11 cellular contexts compared by ENCODE assay signal in the genomic region with DNA sequence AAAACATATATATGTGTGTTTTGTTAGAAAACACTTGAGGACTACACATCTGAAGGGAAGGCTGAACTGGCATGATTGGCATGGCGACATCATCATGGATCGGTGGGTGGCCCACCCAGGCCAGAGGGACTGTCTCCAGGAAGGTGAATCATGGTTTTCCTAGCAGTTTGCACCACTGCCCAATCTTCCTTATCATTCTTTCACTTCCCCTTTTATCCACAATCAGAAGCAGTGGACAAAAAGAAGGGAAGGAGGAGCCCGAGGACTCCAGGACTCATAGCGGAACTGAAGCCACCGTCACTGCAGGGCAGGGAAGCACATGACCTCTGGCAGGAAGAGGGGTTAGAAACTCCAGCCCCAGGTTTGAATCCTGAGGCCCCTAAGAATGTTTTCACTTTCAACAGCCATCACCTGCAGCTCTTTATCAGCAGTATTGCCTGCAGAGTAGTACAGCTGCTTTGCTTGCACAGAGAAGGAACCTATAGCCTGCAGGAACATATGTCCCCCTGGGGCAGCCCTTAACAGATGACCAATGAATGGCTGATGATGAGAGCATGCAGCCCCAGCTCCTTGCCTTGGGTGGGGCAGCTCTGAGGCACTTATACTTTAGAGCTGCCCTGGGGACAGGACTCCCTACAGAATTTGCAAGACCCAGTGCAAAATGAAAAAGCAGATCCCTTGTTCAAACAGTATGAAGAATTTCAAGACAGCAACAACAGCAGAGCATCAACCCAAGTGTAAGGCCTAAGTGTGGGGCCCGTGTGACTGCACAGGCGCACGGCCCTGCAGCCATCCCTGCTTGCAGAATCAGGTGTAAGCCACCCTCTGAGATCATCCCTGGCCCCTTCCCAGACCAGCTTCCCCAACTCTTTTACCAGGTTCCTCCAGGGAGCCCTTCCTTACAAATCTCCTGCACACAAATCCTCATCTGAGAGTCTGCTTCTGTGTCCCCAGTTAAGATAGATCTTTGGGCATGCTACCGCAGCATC.
A peak's percentile ranks its signal among the peaks of the same experiment; 100 is the strongest.
DNase-seq lines count a peak whose midpoint lies in the region; ATAC-seq, FAIRE-seq and TF ChIP-seq lines count a peak whose summit lies in the region.
"Had no signal": no experiment of that assay in that cellular context is flagged by ENCODE, and none has a peak within 500 bp of the region (broad histone marks: within the 10 kb centered on the region; RNA-seq: fewer than 3 reads in every experiment).

No MANE protein-coding gene starts in this region.

- peaks cover 2% of the 10 kb centered on the region for H3K36me3 Mint-ChIP-seq in activated naive CD8-positive, alpha-beta T cell treated with anti-CD3 and anti-CD28 coated beads, Interleukin-2, amount 10 ng/mL, durations not matched to agents 7 days and 5 days
- H3K36me3 Mint-ChIP-seq in activated naive CD8-positive, alpha-beta T cell treated with anti-CD3 and anti-CD28 coated beads, Interleukin-2, amount 50 U/mL, for 24 hours (ENCODE audit: low read depth), result no peaks in the 10 kb centered on the region
- H3K36me3 Mint-ChIP-seq in T-cell, result no peaks in the 10 kb centered on the region

- no peaks in the 10 kb centered on the region for H3K36me3 ChIP-seq in KOPT-K1 (ENCODE audit: insufficient read depth, low read length)
- H3K36me3 ChIP-seq in GM12878 (ENCODE audit: control insufficient read depth in 2 of 2, insufficient read depth in 2 of 2, low read length in 1 of 2), result no peaks in the 10 kb centered on the region
- no peaks in the 10 kb centered on the region for H3K36me3 ChIP-seq in pancreas

- H3K4me1 Mint-ChIP-seq in activated naive CD8-positive, alpha-beta T cell treated with anti-CD3 and anti-CD28 coated beads, Interleukin-2, amount 10 ng/mL, durations not matched to agents 7 days and 5 days, result peaks cover 41% of the 10 kb centered on the region
- peaks cover 56% of the 10 kb centered on the region for H3K4me1 Mint-ChIP-seq in activated naive CD8-positive, alpha-beta T cell treated with anti-CD3 and anti-CD28 coated beads, Interleukin-2, amount 50 U/mL, for 24 hours
- peaks cover 25 to 38% (median 34%) of the 10 kb centered on the region in 3 donors for H3K4me1 Mint-ChIP-seq in T-cell

- peak; percentile 4; the same call in 1 of the 2 replicates for TF ChIP-seq RAD21 in GM12878 (IDR thresholded peaks at IDR 0.05; ENCODE audit: insufficient read depth, low read depth, low read length)

- H3K4me3 ChIP-seq in GM12878, result no peak overlapping the region
- no peak overlapping the region for H3K4me3 ChIP-seq in pancreas

- no peak overlapping the region for H3K9ac ChIP-seq in GM12878 (ENCODE audit: control insufficient read depth, insufficient read depth, low read length)

- H3K4me3 Mint-ChIP-seq in activated naive CD8-positive, alpha-beta T cell treated with anti-CD3 and anti-CD28 coated beads, Interleukin-2, amount 10 ng/mL, durations not matched to agents 7 days and 5 days, result peak overlapping the region; percentile 41
- no peak overlapping the region for H3K4me3 Mint-ChIP-seq in activated naive CD8-positive, alpha-beta T cell treated with anti-CD3 and anti-CD28 coated beads, Interleukin-2, amount 50 U/mL, for 24 hours
- H3K4me3 Mint-ChIP-seq in T-cell, result no peak overlapping the region

- in situ Hi-C loops in GM12878 (cut with MboI), result no loop called here

- no peaks in the 10 kb centered on the region for H3K79me2 ChIP-seq in GM12878 (ENCODE audit: control insufficient read depth, insufficient read depth, low read length)

- CTCF ChIA-PET in GM12878 (lab: Yijun Ruan, JAX), result interaction anchor here (1.1 to 1.9 kb wide), 3 partner anchors 10 to 25 kb away, joined by 3 to 5 read pairs (median 3); no protein-coding TSS in a partner anchor
- CTCF ChIA-PET in T-cell (lab: Charles Lee), result no interaction called here

- peak; percentile 53 for ATAC-seq in activated naive CD8-positive, alpha-beta T cell treated with anti-CD3 and anti-CD28 coated beads, Interleukin-2, amount 10 ng/mL, durations not matched to agents 7 days and 5 days (ENCODE audit: low read depth)
- ATAC-seq in activated naive CD8-positive, alpha-beta T cell treated with anti-CD3 and anti-CD28 coated beads, Interleukin-2, amount 50 U/mL, for 24 hours, result no peak
- ATAC-seq in GM12878 (peak; percentile 72), pancreas (peak in 3 of 4 donors; percentile 29 to 54 (median 45)), T-cell (replicated peaks in 1 of 4) (no peak)

- SMC1A ChIA-PET in GM12878 (lab: Charles Lee; ENCODE audit: uncharacterized antibody, unreplicated experiment), result interaction anchor here (0.6 to 2.9 kb wide), 9 partner anchors 8 to 126 kb away, joined by 3 to 7 read pairs (median 4); no protein-coding TSS in a partner anchor

- POLR2A ChIA-PET in activated naive CD8-positive, alpha-beta T cell treated with anti-CD3 and anti-CD28 coated beads, Interleukin-2, amount 10 ng/mL, durations not matched to agents 7 days and 5 days (lab: Charles Lee), result interaction anchor here (0.9 kb wide), 1 partner anchor 75 kb away, joined by 3 read pairs; no protein-coding TSS in a partner anchor
- POLR2A ChIA-PET in GM12878 (lab: Charles Lee) (no interaction called here), T-cell (lab: Charles Lee) (no interaction called here)

- FAIRE-seq in GM12878 (lab: Jason Lieb, UNC) (no peak), pancreas (lab: Jason Lieb, UNC) (no peak)
- FAIRE-seq: keratinocyte, TTC549 had no signal

- DNase-seq in activated naive CD8-positive, alpha-beta T cell treated with anti-CD3 and anti-CD28 coated beads, Interleukin-2, amount 10 ng/mL, durations not matched to agents 7 days and 5 days, result no peak
- no peak for DNase-seq in activated naive CD8-positive, alpha-beta T cell treated with anti-CD3 and anti-CD28 coated beads, Interleukin-2, amount 50 U/mL, for 24 hours
- DNase-seq in GM12878 (ENCODE audit: low read depth, low spot score), result no peak
- no peak for DNase-seq in pancreas
- no peak for DNase-seq in T-cell
- DNase-seq in DMS114 treated with DMSO at 0.1 percent for 48 hours (lab: John Stamatoyannopoulos, UW; ENCODE audit: unreplicated experiment), result no peak
- DNase-seq in NCI-H2107 (lab: John Stamatoyannopoulos, UW), result no peak

- intact Hi-C loops in GM12878 (cut with micrococcal nuclease; ENCODE audit: unreplicated experiment) (no loop called here), pancreas (cut with DNase I) (no loop called here)

- H2AFZ ChIP-seq in GM12878 (ENCODE audit: control insufficient read depth, low read depth, low read length), result no peak overlapping the region

- RAD21 ChIA-PET in GM12878 (lab: Charles Lee; ENCODE audit: unreplicated experiment), result interaction anchor here (0.6 to 1.4 kb wide), 5 partner anchors 12 to 127 kb away, joined by 3 to 4 read pairs (median 4); no protein-coding TSS in a partner anchor

- peaks cover 27% of the 10 kb centered on the region for H3K4me1 ChIP-seq in GM12878 (ENCODE audit: control insufficient read depth, insufficient read depth, low read length)
- H3K4me1 ChIP-seq in pancreas, result no peaks in the 10 kb centered on the region

- TF ChIP-seq EP300 in GM12878 (IDR thresholded peaks at IDR 0.05; ENCODE audit: borderline replicate concordance in 1 of 2, control insufficient read depth in 1 of 2, low read depth in 2 of 2, low read length in 2 of 2), result no peak

- TF ChIP-seq CTCF in GM12878 (IDR thresholded peaks at IDR 0.05 in 2 of 3, conservative IDR thresholded peaks at IDR 0.05 in 1 of 3; ENCODE audit: control insufficient read depth in 2 of 3, extremely low read depth in 1 of 3, insufficient read depth in 1 of 3, low read depth in 3 of 3, low read length in 3 of 3) (no peak), pancreas (IDR thresholded peaks at IDR 0.05) (no peak)

- no peaks in the 10 kb centered on the region for H3K27me3 Mint-ChIP-seq in activated naive CD8-positive, alpha-beta T cell treated with anti-CD3 and anti-CD28 coated beads, Interleukin-2, amount 10 ng/mL, durations not matched to agents 7 days and 5 days
- peaks cover 4% of the 10 kb centered on the region for H3K27me3 Mint-ChIP-seq in activated naive CD8-positive, alpha-beta T cell treated with anti-CD3 and anti-CD28 coated beads, Interleukin-2, amount 50 U/mL, for 24 hours
- H3K27me3 Mint-ChIP-seq in T-cell, result no peaks in the 10 kb centered on the region

- H3K27ac ChIP-seq in KOPT-K1 (ENCODE audit: low read depth, low read length, poor library complexity, severe bottlenecking), result peak overlapping the region; percentile 30
- 0 out of 2 replicates have a peak overlapping the region, but pooled peaks have one; percentile 10 for H3K27ac ChIP-seq in GM12878 (ENCODE audit: control insufficient read depth, insufficient read depth)
- H3K27ac ChIP-seq in pancreas, result no peak overlapping the region

- H3K27me3 ChIP-seq in GM12878 (replicated peaks in 1 of 2; ENCODE audit: control insufficient read depth in 2 of 2, insufficient read depth in 2 of 2, low read length in 1 of 2), result no peaks in the 10 kb centered on the region
- H3K27me3 ChIP-seq in pancreas, result no peaks in the 10 kb centered on the region

- BruUV-seq in GM12878 (replicated peaks; lab: Mats Ljungman, UMichigan), result no TSS peak

- H3K27ac Mint-ChIP-seq in activated naive CD8-positive, alpha-beta T cell treated with anti-CD3 and anti-CD28 coated beads, Interleukin-2, amount 10 ng/mL, durations not matched to agents 7 days and 5 days, result peak overlapping the region; percentile 63
- H3K27ac Mint-ChIP-seq in activated naive CD8-positive, alpha-beta T cell treated with anti-CD3 and anti-CD28 coated beads, Interleukin-2, amount 50 U/mL, for 24 hours, result no peak overlapping the region
- H3K27ac Mint-ChIP-seq in T-cell, result no peak overlapping the region

- peak overlapping the region; percentile 5 for H3K4me2 ChIP-seq in GM12878 (ENCODE audit: control insufficient read depth, insufficient read depth)

- TF ChIP-seq POLR2A in GM12878 (IDR thresholded peaks at IDR 0.05; ENCODE audit: low read depth, low read length), result no peak

- H3K9me3 ChIP-seq in KOPT-K1 (ENCODE audit: insufficient read depth, low read length, poor library complexity, severe bottlenecking), result no peaks in the 10 kb centered on the region
- H3K9me3 ChIP-seq in GM12878 (replicated peaks; ENCODE audit: control insufficient read depth, insufficient read depth, low read length), result no peaks in the 10 kb centered on the region
- no peaks in the 10 kb centered on the region for H3K9me3 ChIP-seq in pancreas
- H3K9me3 ChIP-seq: Caco-2 had no signal

- no peaks in the 10 kb centered on the region for H4K20me1 ChIP-seq in GM12878 (ENCODE audit: control insufficient read depth, insufficient read depth)

- WGBS in GM12878 (ENCODE audit: insufficient coverage, insufficient replicate concordance, low lambda C conversion rate, missing lambda C conversion rate), result 67% methylated on average over 9 of the region's 9 CpGs
- WGBS in pancreas, 2 donors, result 86 to 89% methylated on average over 9 of the region's 9 CpGs

- no peaks in the 10 kb centered on the region for H3K9me3 Mint-ChIP-seq in activated naive CD8-positive, alpha-beta T cell treated with anti-CD3 and anti-CD28 coated beads, Interleukin-2, amount 10 ng/mL, durations not matched to agents 7 days and 5 days
- no peaks in the 10 kb centered on the region for H3K9me3 Mint-ChIP-seq in activated naive CD8-positive, alpha-beta T cell treated with anti-CD3 and anti-CD28 coated beads, Interleukin-2, amount 50 U/mL, for 24 hours
- H3K9me3 Mint-ChIP-seq in T-cell, result no peaks in the 10 kb centered on the region

TF ChIP-seq in GM12878, 131 proteins besides CTCF, POLR2A, EP300 and RAD21 (continues in another document):
- TF ChIP-seq ZZZ3 (IDR thresholded peaks at IDR 0.05; ENCODE audit: control insufficient read depth, insufficient read length, low read depth) (no peak), ZNF207 (IDR thresholded peaks at IDR 0.05; ENCODE audit: borderline replicate concordance) (no peak)

Comparison
In these comparisons a context has a peak if more than half of its experiments do, and no peak if none do; other contexts are left out.
1. ATAC-seq: peak in activated naive CD8-positive, alpha-beta T cell treated with anti-CD3 and anti-CD28 coated beads, Interleukin-2, amount 10 ng/mL, durations not matched to agents 7 days and 5 days (single experiment), GM12878 (single experiment) and pancreas (3 of 4); none in activated naive CD8-positive, alpha-beta T cell treated with anti-CD3 and anti-CD28 coated beads, Interleukin-2, amount 50 U/mL, for 24 hours (single experiment) and T-cell (0 of 4).
2. H3K27ac ChIP-seq: peak in KOPT-K1 (single experiment) and GM12878 (single experiment); none in pancreas (0 of 4).